Comparison of ENCODE assay signal across 7 cellular contexts in genomic region chr13:46571189-46571901, GRCh38. TPM values are rescaled to one million over a fixed set of nuclear protein-coding genes. Genes with fewer than 3 reads are reported as not detected.
A peak's percentile ranks its signal among the peaks of the same experiment; 100 is the strongest.
DNase-seq lines count a peak whose midpoint lies in the region; ATAC-seq and TF ChIP-seq lines count a peak whose summit lies in the region.

No MANE protein-coding gene starts in this region.

- peak overlapping the region; percentile 79 for H3K27ac Mint-ChIP-seq in osteocyte (ENCODE audit: unreplicated experiment)

- no peak overlapping the region for H3K4me3 Mint-ChIP-seq in osteocyte (ENCODE audit: unreplicated experiment)

- H3K27me3 Mint-ChIP-seq in osteocyte (ENCODE audit: unreplicated experiment): no peaks in the 10 kb centered on the region

- DNase-seq in ascending aorta (ENCODE audit: low spot score in 2 of 2) (peak in 1 of 2 donors; percentile 71), osteocyte (ENCODE audit: extremely low spot score, unreplicated experiment) (no peak), retina (no peak), 8988T (no peak), NOMO-1 treated with DMSO at 0.1 percent for 48 hours (lab: John Stamatoyannopoulos, UW; ENCODE audit: unreplicated experiment) (no peak)

- no peak for TF ChIP-seq CTCF in ascending aorta (IDR thresholded peaks at IDR 0.05)
- TF ChIP-seq CTCF in osteocyte (IDR thresholded peaks at IDR 0.05): no peak

- peaks cover 40% of the 10 kb centered on the region for H3K4me1 Mint-ChIP-seq in osteocyte (ENCODE audit: unreplicated experiment)

- peak overlapping the region in 1 of 2 donors; percentile 11 for H3K4me3 ChIP-seq in ascending aorta

- H3K27ac ChIP-seq in ascending aorta: peak overlapping the region; percentile 76 to 84

- no peaks in the 10 kb centered on the region for H3K9me3 Mint-ChIP-seq in osteocyte (ENCODE audit: unreplicated experiment)

- H3K9me3 ChIP-seq in ascending aorta: no peaks in the 10 kb centered on the region

- H3K36me3 Mint-ChIP-seq in osteocyte (ENCODE audit: unreplicated experiment): no peaks in the 10 kb centered on the region

- ATAC-seq in GM18517 (IDR thresholded peaks at IDR 0.05; ENCODE audit: unreplicated experiment) (peak; percentile 57), HG02852 (IDR thresholded peaks at IDR 0.05; ENCODE audit: unreplicated experiment) (peak; percentile 81)

- intact Hi-C loops in ascending aorta (cut with DNase I): loop anchor here (1.0 kb wide), 1 partner anchor 17 kb away; no protein-coding TSS in a partner anchor

- no peaks in the 10 kb centered on the region for H3K27me3 ChIP-seq in ascending aorta

- H3K4me1 ChIP-seq in ascending aorta: peaks cover 8 to 39% of the 10 kb centered on the region in 2 donors

- H3K36me3 ChIP-seq in ascending aorta: no peaks in the 10 kb centered on the region

RNA-seq across cellular contexts. Expression of gene LRCH1, which starts 18.4 kb away (rescaled TPM):
- total RNA-seq in ascending aorta: 45.4 TPM
- 13.9 and 14.6 TPM in 2 replicates for total RNA-seq in osteocyte
